Comparison of ENCODE assay signal across 19 cellular contexts in the genomic region with DNA sequence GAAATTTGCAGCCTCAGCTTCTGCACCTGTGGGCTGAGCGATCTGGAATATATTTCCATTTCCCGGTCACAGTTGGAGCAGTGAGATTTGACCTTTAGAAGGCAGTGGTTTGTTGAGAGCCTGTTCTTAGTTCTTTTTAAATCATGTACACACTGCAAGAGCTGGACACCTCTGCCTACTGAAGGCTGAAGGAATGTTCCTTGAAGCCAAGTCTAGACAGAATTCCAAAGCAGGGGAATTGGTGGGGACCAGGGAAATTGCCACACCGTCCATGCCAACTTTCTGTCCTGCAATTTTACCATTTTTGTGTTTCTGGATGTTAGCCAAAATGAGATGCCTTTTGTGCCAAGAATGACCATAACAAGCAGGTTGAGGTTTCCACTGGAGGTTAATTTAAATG.
"Had no signal": no experiment of that assay in that cellular context is flagged by ENCODE, and none has a peak within 500 bp of the region (broad histone marks: within the 10 kb centered on the region; RNA-seq: fewer than 3 reads in every experiment).

No MANE protein-coding gene starts in this region.

- H3K4me3 Mint-ChIP-seq: activated CD4-positive, alpha-beta T cell treated with anti-CD3 and anti-CD28 coated beads, Interleukin-2, amount 10 ng/mL, durations not matched to agents 24 days and 14 days; activated naive CD4-positive, alpha-beta T cell treated with anti-CD3 and anti-CD28 coated beads, Interleukin-2, amount 10 ng/mL, durations not matched to agents 7 days and 5 days; activated naive CD8-positive, alpha-beta T cell treated with anti-CD3 and anti-CD28 coated beads, Interleukin-2, amount 50 U/mL, for 24 hours; mesothelial cell of epicardium; nephron progenitor cell; type B pancreatic cell had no signal

- H3K36me3 ChIP-seq: cardiac muscle cell, right atrium auricular region had no signal

- H3K27ac ChIP-seq: cardiac muscle cell, dorsolateral prefrontal cortex, right atrium auricular region, skin epidermis had no signal

- H3K4me1 Mint-ChIP-seq: activated CD4-positive, alpha-beta T cell treated with anti-CD3 and anti-CD28 coated beads, Interleukin-2, amount 10 ng/mL, durations not matched to agents 24 days and 14 days; activated naive CD4-positive, alpha-beta T cell treated with anti-CD3 and anti-CD28 coated beads, Interleukin-2, amount 10 ng/mL, durations not matched to agents 7 days and 5 days; activated naive CD8-positive, alpha-beta T cell treated with anti-CD3 and anti-CD28 coated beads, Interleukin-2, amount 50 U/mL, for 24 hours had no signal

- ATAC-seq: activated naive CD8-positive, alpha-beta T cell treated with anti-CD3 and anti-CD28 coated beads, Interleukin-2, amount 50 U/mL, for 24 hours; stimulated activated naive CD8-positive, alpha-beta T cell treated with anti-CD3 and anti-CD28 coated beads, Interleukin-15, Interleukin-2, amounts not matched to agents 100 U/mL and 50 U/mL, for 24 hours had no signal

- H3K4me1 ChIP-seq: right atrium auricular region had no signal

- H3K27me3 Mint-ChIP-seq: activated CD4-positive, alpha-beta T cell treated with anti-CD3 and anti-CD28 coated beads, Interleukin-2, amount 10 ng/mL, durations not matched to agents 24 days and 14 days; activated naive CD4-positive, alpha-beta T cell treated with anti-CD3 and anti-CD28 coated beads, Interleukin-2, amount 10 ng/mL, durations not matched to agents 7 days and 5 days; activated naive CD8-positive, alpha-beta T cell treated with anti-CD3 and anti-CD28 coated beads, Interleukin-2, amount 50 U/mL, for 24 hours; type B pancreatic cell had no signal

- H3K36me3 Mint-ChIP-seq: activated naive CD4-positive, alpha-beta T cell treated with anti-CD3 and anti-CD28 coated beads, Interleukin-2, amount 10 ng/mL, durations not matched to agents 7 days and 5 days; mesothelial cell of epicardium; type B pancreatic cell had no signal

- H3K27me3 ChIP-seq: cardiac muscle cell, right atrium auricular region had no signal

- H3K4me3 ChIP-seq: cardiac muscle cell, dorsolateral prefrontal cortex, right atrium auricular region, skin epidermis had no signal

- DNase-seq: activated CD4-positive, alpha-beta T cell treated with anti-CD3 and anti-CD28 coated beads, Interleukin-2, amount 10 ng/mL, durations not matched to agents 24 days and 14 days; activated CD8-positive, alpha-beta memory T cell treated with anti-CD3 and anti-CD28 coated beads, Interleukin-2, amount 50 U/mL, for 4 hours; activated effector memory CD4-positive, alpha-beta T cell treated with Interleukin-2 at 50 U/mL for 16 hours; activated naive CD4-positive, alpha-beta T cell treated with anti-CD3 and anti-CD28 coated beads, Interleukin-2, amount 10 ng/mL, durations not matched to agents 7 days and 5 days; activated naive CD8-positive, alpha-beta T cell treated with anti-CD3 and anti-CD28 coated beads, Interleukin-2, amount 50 U/mL, for 24 hours; activated T-cell treated with anti-CD3 and anti-CD28 coated beads, Interleukin-2, amount 50 U/mL, for 48 hours; anterior cingulate cortex; dorsolateral prefrontal cortex; foreskin fibroblast; hippocampal formation; islet precursor cell; nephron progenitor cell; occipital lobe; stimulated activated naive CD8-positive, alpha-beta T cell treated with anti-CD3 and anti-CD28 coated beads, Interleukin-15, Interleukin-2, amounts not matched to agents 100 U/mL and 50 U/mL, for 24 hours had no signal

- H3K9me3 Mint-ChIP-seq: activated CD4-positive, alpha-beta T cell treated with anti-CD3 and anti-CD28 coated beads, Interleukin-2, amount 10 ng/mL, durations not matched to agents 24 days and 14 days; activated naive CD8-positive, alpha-beta T cell treated with anti-CD3 and anti-CD28 coated beads, Interleukin-2, amount 50 U/mL, for 24 hours had no signal

- H3K27ac Mint-ChIP-seq: activated CD4-positive, alpha-beta T cell treated with anti-CD3 and anti-CD28 coated beads, Interleukin-2, amount 10 ng/mL, durations not matched to agents 24 days and 14 days; activated naive CD4-positive, alpha-beta T cell treated with anti-CD3 and anti-CD28 coated beads, Interleukin-2, amount 10 ng/mL, durations not matched to agents 7 days and 5 days; activated naive CD8-positive, alpha-beta T cell treated with anti-CD3 and anti-CD28 coated beads, Interleukin-2, amount 50 U/mL, for 24 hours; mesothelial cell of epicardium; nephron progenitor cell; type B pancreatic cell had no signal

- H3K9me3 ChIP-seq: right atrium auricular region had no signal
